In the genomic region with DNA sequence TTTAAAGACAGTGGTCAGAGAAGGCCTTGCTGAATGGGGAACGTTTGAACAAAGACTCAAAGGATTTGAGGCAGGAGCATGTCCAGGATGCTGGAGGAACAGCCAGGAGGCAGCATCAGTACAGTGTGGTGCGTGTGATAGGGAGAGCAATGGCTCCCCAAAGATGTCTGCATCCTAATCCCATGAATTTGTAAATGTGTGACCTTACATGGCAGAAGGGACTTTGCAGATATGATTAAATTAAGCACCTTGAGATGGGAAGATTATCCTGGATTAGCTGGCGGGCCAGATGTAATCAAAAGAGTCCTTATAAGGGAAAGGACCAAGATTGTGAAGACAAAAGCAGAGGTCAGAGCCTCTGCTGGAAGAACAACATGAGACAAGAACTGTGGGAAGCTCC, we compare ENCODE assay signal across 19 cellular contexts. TPM values are rescaled to one million over a fixed set of nuclear protein-coding genes. Genes with fewer than 3 reads are reported as not detected.
DNase-seq lines count a peak whose midpoint lies in the region; ATAC-seq, FAIRE-seq and TF ChIP-seq lines count a peak whose summit lies in the region.
"Had no signal": no experiment of that assay in that cellular context is flagged by ENCODE, and none has a peak within 500 bp of the region (broad histone marks: within the 10 kb centered on the region; RNA-seq: fewer than 3 reads in every experiment).

No MANE protein-coding gene starts in this region.

- ATAC-seq in GM23338 (no peak), PC-3 (no peak)
- no peak for ATAC-seq in activated T-cell treated with anti-CD3 and anti-CD28 coated beads, Interleukin-2, amount 50 U/mL, for 72 hours (replicated peaks in 1 of 2)

- no peaks in the 10 kb centered on the region for H3F3A ChIP-seq in GM23338 (replicated peaks; ENCODE audit: low read depth)
- H3F3A ChIP-seq in PC-3 (ENCODE audit: low read length, unreplicated experiment): no peaks in the 10 kb centered on the region

- no peak overlapping the region for H2BK15ac ChIP-seq in H1 (ENCODE audit: low read length)

- BruUV-seq in PC-3 (replicated peaks; lab: Mats Ljungman, UMichigan): no TSS peak

- H3K9me3 ChIP-seq in H1 (ENCODE audit: insufficient read depth in 2 of 2, low read depth in 1 of 2, low read length in 1 of 2) (no peaks in the 10 kb centered on the region), PC-3 (ENCODE audit: low read length) (peaks cover 3% of the 10 kb centered on the region; the same call in 1 of the 2 replicates)
- H3K9me3 ChIP-seq: BE2C had no signal

- H3K36me3 ChIP-seq in GM23338 (ENCODE audit: insufficient read depth) (no peaks in the 10 kb centered on the region), H1 (ENCODE audit: control insufficient read depth in 2 of 4, insufficient read depth in 4 of 4, low read length in 3 of 4) (no peaks in the 10 kb centered on the region), PC-3 (ENCODE audit: low read depth, low read length) (no peaks in the 10 kb centered on the region)
- H3K36me3 ChIP-seq: BE2C had no signal

- 0 out of 2 replicates have a peak overlapping the region, but pooled peaks have one; percentile 69 for H2BK20ac ChIP-seq in H1 (ENCODE audit: low read length)

- H3K4me1 ChIP-seq in GM23338 (ENCODE audit: insufficient read depth): no peaks in the 10 kb centered on the region
- no peaks in the 10 kb centered on the region for H3K4me1 ChIP-seq in H1 (replicated peaks in 1 of 4; ENCODE audit: control insufficient read depth in 3 of 4, insufficient read depth in 4 of 4, low read length in 3 of 4)
- H3K4me1 ChIP-seq in PC-3 (ENCODE audit: insufficient read depth, low read length): no peaks in the 10 kb centered on the region
- H3K4me1 ChIP-seq: BE2C had no signal

- H3K23ac ChIP-seq in H1 (ENCODE audit: insufficient read length): no peak overlapping the region

- no peak overlapping the region for H4K5ac ChIP-seq in H1 (ENCODE audit: insufficient read length, low read depth, low read length)

- POLR2A ChIA-PET in H1 (lab: Charles Lee; ENCODE audit: partially characterized antibody) (no interaction called here), PC-3 (lab: Charles Lee; ENCODE audit: unreplicated experiment) (no interaction called here)

- in situ Hi-C loops in ACHN (cut with HindIII; ENCODE audit: low pct_ligation_motif_present, low pct_unique_long_range_greater_than_20kb, low sequenced_read_pairs): no loop called here

- H3K9me2 ChIP-seq in GM23338 (ENCODE audit: insufficient read depth): no peaks in the 10 kb centered on the region
- H3K9me2 ChIP-seq in PC-3 (replicated peaks; ENCODE audit: low read length): no peaks in the 10 kb centered on the region

- TF ChIP-seq CTCF in GM23338 (conservative IDR thresholded peaks at IDR 0.05; ENCODE audit: low read depth in 2 of 2) (peak in 1 of 2 experiments; percentile 38; a peak in 2 of 4 replicates), H1 (IDR thresholded peaks at IDR 0.05; ENCODE audit: control extremely low read depth in 1 of 3, insufficient read depth in 1 of 3, low read depth in 1 of 3, low read length in 3 of 3) (no peak), PC-3 (conservative IDR thresholded peaks at IDR 0.05; ENCODE audit: low read depth, low read length) (no peak)

- no peaks in the 10 kb centered on the region; the same call in 2 of the 3 replicates for H3K4me1 Mint-ChIP-seq in GM23338
- no peaks in the 10 kb centered on the region for H3K4me1 Mint-ChIP-seq in activated T-cell treated with anti-CD3 and anti-CD28 coated beads, Interleukin-2, amount 50 U/mL, for 72 hours (ENCODE audit: low read depth)
- H3K4me1 Mint-ChIP-seq: CD4-positive, CD25-positive, alpha-beta regulatory T cell; CD8-positive, alpha-beta memory T cell had no signal

- H3K9me3 Mint-ChIP-seq in GM23338: no peaks in the 10 kb centered on the region
- peaks cover 0 to 2% of the 10 kb centered on the region in 2 donors for H3K9me3 Mint-ChIP-seq in activated T-cell treated with anti-CD3 and anti-CD28 coated beads, Interleukin-2, amount 50 U/mL, for 72 hours

- H4K20me1 ChIP-seq in GM23338 (replicated peaks; ENCODE audit: insufficient read depth) (no peaks in the 10 kb centered on the region), H1 (replicated peaks in 1 of 2; ENCODE audit: control insufficient read depth in 1 of 2, insufficient read depth in 2 of 2, low read length in 2 of 2) (no peaks in the 10 kb centered on the region), PC-3 (ENCODE audit: low read length) (no peaks in the 10 kb centered on the region)

- no peaks in the 10 kb centered on the region for H3K79me2 ChIP-seq in GM23338 (replicated peaks; ENCODE audit: insufficient read depth)
- H3K79me2 ChIP-seq in H1 (ENCODE audit: control insufficient read depth in 1 of 2, insufficient read depth in 2 of 2, low read length in 2 of 2): no peaks in the 10 kb centered on the region
- H3K79me2 ChIP-seq in PC-3 (ENCODE audit: low read length): no peaks in the 10 kb centered on the region

- no peak for TF ChIP-seq EP300 in H1 (IDR thresholded peaks at IDR 0.05; ENCODE audit: borderline replicate concordance in 1 of 2, low read depth in 2 of 2, low read length in 2 of 2)

- no peak overlapping the region for H3K14ac ChIP-seq in H1 (ENCODE audit: insufficient read length)

- H2AFZ ChIP-seq in GM23338 (peak overlapping the region; percentile 21; the same call in 1 of the 2 replicates), H1 (ENCODE audit: low read length) (no peak overlapping the region), PC-3 (ENCODE audit: low read length) (no peak overlapping the region)

- H3K4ac ChIP-seq in H1 (replicated peaks; ENCODE audit: insufficient read length, low read depth, low read length): no peak overlapping the region

- no peak overlapping the region for H2AK5ac ChIP-seq in H1 (ENCODE audit: low read depth, low read length)

- no peaks in the 10 kb centered on the region for H3K27me3 ChIP-seq in GM23338 (ENCODE audit: insufficient read depth)
- no peaks in the 10 kb centered on the region for H3K27me3 ChIP-seq in H1 (replicated peaks in 1 of 4; ENCODE audit: control insufficient read depth in 3 of 4, extremely low read depth in 1 of 4, insufficient read depth in 3 of 4, low read length in 3 of 4)
- H3K27me3 ChIP-seq in PC-3 (ENCODE audit: low read length): no peaks in the 10 kb centered on the region
- H3K27me3 ChIP-seq: BE2C had no signal

- H3K23me2 ChIP-seq in H1 (ENCODE audit: low read depth, low read length): peaks cover 2% of the 10 kb centered on the region; the same call in 1 of the 2 replicates

- CTCF ChIA-PET in H1 (lab: Charles Lee; ENCODE audit: partially characterized antibody) (interaction anchor here (0.6 kb wide), 1 partner anchor 10 kb away, joined by 3 read pairs; no protein-coding TSS in a partner anchor), PC-3 (lab: Charles Lee) (no interaction called here)

- no peak overlapping the region for H2BK5ac ChIP-seq in H1 (ENCODE audit: low read depth, low read length)

- DNase-seq in GM23338 (ENCODE audit: low spot score) (no peak), NCI-H82 treated with DMSO at 0.1 percent for 48 hours (lab: John Stamatoyannopoulos, UW; ENCODE audit: unreplicated experiment) (peak; percentile 88), H1 (ENCODE audit: low read depth in 1 of 2, low spot score in 2 of 2) (no peak), NOMO-1 treated with DMSO at 0.1 percent for 48 hours (lab: John Stamatoyannopoulos, UW; ENCODE audit: unreplicated experiment) (no peak), PC-3 (no peak), ACHN (no peak)
- DNase-seq in activated T-cell treated with anti-CD3 and anti-CD28 coated beads, Interleukin-2, amount 50 U/mL, for 72 hours: no peak
- DNase-seq: BE2C; C1 segment of cervical spinal cord; CD4-positive, CD25-positive, alpha-beta regulatory T cell; CD8-positive, alpha-beta memory T cell; COR-L47; DMS153; DMS79; GDM1; GOT3; H9 had no signal

- FAIRE-seq in H1 (lab: Jason Lieb, UNC): no peak
- FAIRE-seq: GM12892 had no signal

- no peak overlapping the region for H3K27ac ChIP-seq in GM23338 (ENCODE audit: low read depth)
- no peak overlapping the region for H3K27ac ChIP-seq in H1 (ENCODE audit: low read depth, low read length)
- H3K27ac ChIP-seq in PC-3 (ENCODE audit: low read length): no peak overlapping the region
- H3K27ac ChIP-seq: HL-60 had no signal

- H3K4me2 ChIP-seq in GM23338: no peak overlapping the region
- H3K4me2 ChIP-seq in H1 (ENCODE audit: insufficient read depth in 1 of 2, low read depth in 2 of 2, low read length in 2 of 2): no peak overlapping the region
- no peak overlapping the region for H3K4me2 ChIP-seq in PC-3 (ENCODE audit: low read length)

- 92% methylated on average over 3 of the region's 3 CpGs; no CpG with 5 or more reads in 1 of the 2 experiments for WGBS in H1 (ENCODE audit: extremely low coverage in 1 of 2, insufficient coverage in 1 of 2, insufficient read length in 1 of 2, insufficient replicate concordance in 2 of 2, low coverage in 1 of 2, low lambda C conversion rate in 2 of 2, missing lambda C conversion rate in 1 of 2), 2 experiments

- no peak overlapping the region for H2BK12ac ChIP-seq in H1 (ENCODE audit: low read depth, low read length)

- TF ChIP-seq RAD21 in H1 (IDR thresholded peaks at IDR 0.05 in 1 of 2, conservative IDR thresholded peaks at IDR 0.05 in 1 of 2; ENCODE audit: low read depth in 2 of 2, low read length in 2 of 2): 0 out of 4 replicates have a peak, but pooled peaks of 1 of the 2 experiments have one; percentile 1

- H4K91ac ChIP-seq in H1 (replicated peaks; ENCODE audit: insufficient read length, low read length): no peak overlapping the region

- H3K79me1 ChIP-seq in H1 (ENCODE audit: low read depth, low read length): no peaks in the 10 kb centered on the region

- H3K36me3 Mint-ChIP-seq in GM23338 (ENCODE audit: low read depth): no peaks in the 10 kb centered on the region
- H3K36me3 Mint-ChIP-seq in activated T-cell treated with anti-CD3 and anti-CD28 coated beads, Interleukin-2, amount 50 U/mL, for 72 hours (ENCODE audit: insufficient read depth in 2 of 2): no peaks in the 10 kb centered on the region
- H3K36me3 Mint-ChIP-seq: CD4-positive, CD25-positive, alpha-beta regulatory T cell; CD8-positive, alpha-beta memory T cell had no signal

- intact Hi-C loops in PC-3 (cut with micrococcal nuclease): no loop called here

- H2BK120ac ChIP-seq in H1 (replicated peaks; ENCODE audit: low read depth, low read length): no peak overlapping the region

- no peak overlapping the region for H3K4me3 ChIP-seq in GM23338
- H3K4me3 ChIP-seq in H1 (ENCODE audit: extremely low read depth in 1 of 4, insufficient read depth in 2 of 4, low read depth in 3 of 4, low read length in 4 of 4): no peak overlapping the region
- H3K4me3 ChIP-seq in PC-3 (ENCODE audit: low read length): no peak overlapping the region

- no peak overlapping the region for H4K8ac ChIP-seq in H1 (ENCODE audit: extremely low read depth, insufficient read depth, low read length)

- no peak overlapping the region for H3K4me3 Mint-ChIP-seq in GM23338
- H3K4me3 Mint-ChIP-seq in activated T-cell treated with anti-CD3 and anti-CD28 coated beads, Interleukin-2, amount 50 U/mL, for 72 hours: no peak overlapping the region
- H3K4me3 Mint-ChIP-seq: CD4-positive, CD25-positive, alpha-beta regulatory T cell; CD8-positive, alpha-beta memory T cell; H9 had no signal

- no peak overlapping the region for H3K27ac Mint-ChIP-seq in GM23338
- no peak overlapping the region for H3K27ac Mint-ChIP-seq in activated T-cell treated with anti-CD3 and anti-CD28 coated beads, Interleukin-2, amount 50 U/mL, for 72 hours
- H3K27ac Mint-ChIP-seq: CD4-positive, CD25-positive, alpha-beta regulatory T cell; H9 had no signal

- H3K9ac ChIP-seq in H1 (replicated peaks in 1 of 4; ENCODE audit: extremely low read depth in 1 of 4, low read depth in 3 of 4, low read length in 3 of 4): no peak overlapping the region
- H3K9ac ChIP-seq in PC-3 (ENCODE audit: low read length): no peak overlapping the region

- H3K56ac ChIP-seq in H1 (replicated peaks; ENCODE audit: insufficient read length, low read depth, low read length): no peak overlapping the region

- H3K18ac ChIP-seq in H1 (ENCODE audit: extremely low read depth, low read length): no peak overlapping the region

- peaks cover 2% of the 10 kb centered on the region for H3K27me3 Mint-ChIP-seq in GM23338 (ENCODE audit: insufficient read depth, low read depth, poor library complexity)
- H3K27me3 Mint-ChIP-seq in activated T-cell treated with anti-CD3 and anti-CD28 coated beads, Interleukin-2, amount 50 U/mL, for 72 hours (ENCODE audit: low read depth): no peaks in the 10 kb centered on the region
- H3K27me3 Mint-ChIP-seq: CD8-positive, alpha-beta memory T cell had no signal

- TF ChIP-seq POLR2A in H1 (IDR thresholded peaks at IDR 0.05; ENCODE audit: control extremely low read depth in 1 of 2, low read depth in 2 of 2, low read length in 2 of 2): no peak

RNA-seq across cellular contexts. Expression of gene FAT3, which starts 24.6 kb away (rescaled TPM):
- total RNA-seq in GM23338 (2014; rRNA removed; shearing (Covaris generic)): 64.2 and 78.0 TPM in 2 replicates
- polyA plus RNA-seq in GM23338 (2016; fragmentation: Nextera tagmentation; extraction: Ambion mirVana): 7.2 and 9.0 TPM in 2 replicates
- total RNA-seq in H1 (2021; fragmentation: NEBNext Ultra II Directional; extraction: Animal tissue kit (Norgen Biotek cat#: 25700)): 18.4 and 24.4 TPM in 2 replicates
- polyA plus RNA-seq in H1 (2011; rRNA removed): 7.2 and 7.6 TPM in 2 replicates
- 7.3 TPM for polyA plus RNA-seq in H1 (2011; cell fraction: cytosol; rRNA removed)
- polyA plus RNA-seq in H1 (2011; cell fraction: nucleus; rRNA removed): 29.4 TPM
- 6.0 to 10.7 TPM (median 8.1 TPM) in 4 replicates for polyA plus RNA-seq in H1 (2012, experiment 1 of 2)
- 0.50 TPM for polyA plus RNA-seq in H1 (2012, experiment 2 of 2)
- 12.8 TPM for polyA plus RNA-seq in H1 (2013, experiment 1 of 2)
- polyA plus RNA-seq in H1 (2013, experiment 2 of 2): 9.8 TPM
- 49.1 and 73.3 TPM in 2 replicates for polyA minus RNA-seq in H1 (2011; rRNA and poly(A)+ RNA removed)
- 17.4 TPM for polyA minus RNA-seq in H1 (2011; cell fraction: cytosol; rRNA and poly(A)+ RNA removed)
- polyA minus RNA-seq in H1 (2011; cell fraction: nucleus; rRNA and poly(A)+ RNA removed): 137 TPM
- total RNA-seq in activated T-cell treated with anti-CD3 and anti-CD28 coated beads, Interleukin-2, amount 50 U/mL, for 72 hours: not detected
- not detected in 2 replicates for total RNA-seq in PC-3 (2014; rRNA removed)
- total RNA-seq: CD4-positive, CD25-positive, alpha-beta regulatory T cell; CD8-positive, alpha-beta memory T cell had no signal
- polyA plus RNA-seq: CD4-positive, CD25-positive, alpha-beta regulatory T cell; CD8-positive, alpha-beta memory T cell had no signal

Comparison
In these comparisons a context has a peak if more than half of its experiments do, and no peak if none do; other contexts are left out.
1. RNA of gene FAT3, which starts 24.6 kb away (total RNA-seq): 64.2 to 78.0 TPM in GM23338 and 18.4 to 24.4 TPM in H1; not detected in activated T-cell treated with anti-CD3 and anti-CD28 coated beads, Interleukin-2, amount 50 U/mL, for 72 hours and not detected in PC-3; every median in the first group is over 10 times any median in the second.